12 cellular contexts compared by ENCODE assay signal in the genomic region with DNA sequence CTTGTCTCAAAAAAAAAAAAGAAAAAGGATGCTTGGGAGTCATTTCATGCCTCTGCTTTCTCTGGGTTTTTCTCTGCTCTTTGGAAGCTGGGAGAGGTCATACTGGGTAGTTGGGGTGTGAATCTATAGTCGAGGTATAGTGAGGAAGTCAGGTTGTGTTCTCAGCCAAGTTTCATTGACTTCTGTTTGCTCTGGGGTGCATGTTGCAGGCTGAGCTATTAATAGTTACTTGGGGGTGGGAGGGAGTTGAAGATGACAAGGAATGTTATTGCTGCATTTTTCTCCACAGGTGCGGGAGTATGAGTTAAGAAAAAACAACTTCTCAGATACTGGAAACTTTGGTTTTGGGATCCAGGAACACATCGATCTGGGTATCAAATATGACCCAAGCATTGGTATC. TPM values are rescaled to one million over a fixed set of nuclear protein-coding genes. Genes with fewer than 3 reads are reported as not detected.
DNase-seq lines count a peak whose midpoint lies in the region; ATAC-seq and TF ChIP-seq lines count a peak whose summit lies in the region.
"Had no signal": no experiment of that assay in that cellular context is flagged by ENCODE, and none has a peak within 500 bp of the region (broad histone marks: within the 10 kb centered on the region; RNA-seq: fewer than 3 reads in every experiment).

No MANE protein-coding gene starts in this region.

- H3K27ac ChIP-seq in A673 (ENCODE audit: low read depth, low read length, poor library complexity, severe bottlenecking) (no peak overlapping the region), heart right ventricle (no peak overlapping the region)
- H3K27ac ChIP-seq: left lung, prostate gland, SJCRH30 had no signal

- BruUV-seq in A673 (replicated peaks; lab: Mats Ljungman, UMichigan), result no TSS peak

- H3K27me3 Mint-ChIP-seq in activated CD4-positive, alpha-beta memory T cell treated with anti-CD3 and anti-CD28 coated beads, Interleukin-2, amount 10 ng/mL, durations not matched to agents 7 days and 5 days, result no peaks in the 10 kb centered on the region
- H3K27me3 Mint-ChIP-seq in immature natural killer cell (ENCODE audit: low read depth in 3 of 3), result peaks cover 0 to 5% (median 0%) of the 10 kb centered on the region in 3 donors

- no peak for TF ChIP-seq CTCF in A673 (conservative IDR thresholded peaks at IDR 0.05; ENCODE audit: low read depth, low read length)
- TF ChIP-seq CTCF in heart right ventricle (IDR thresholded peaks at IDR 0.05), result no peak

- H3K27ac Mint-ChIP-seq in activated CD4-positive, alpha-beta memory T cell treated with anti-CD3 and anti-CD28 coated beads, Interleukin-2, amount 10 ng/mL, durations not matched to agents 7 days and 5 days, result peak overlapping the region; percentile 55
- H3K27ac Mint-ChIP-seq in immature natural killer cell, result peak overlapping the region in 4 of 6 donors; percentile 4 to 64 (median 46)

- peaks cover 71% of the 10 kb centered on the region for H3K36me3 Mint-ChIP-seq in activated CD4-positive, alpha-beta memory T cell treated with anti-CD3 and anti-CD28 coated beads, Interleukin-2, amount 10 ng/mL, durations not matched to agents 7 days and 5 days (ENCODE audit: low read depth)
- peaks cover 16 to 53% (median 29%) of the 10 kb centered on the region in 3 donors for H3K36me3 Mint-ChIP-seq in immature natural killer cell

- peaks cover 69% of the 10 kb centered on the region for H3K4me1 Mint-ChIP-seq in activated CD4-positive, alpha-beta memory T cell treated with anti-CD3 and anti-CD28 coated beads, Interleukin-2, amount 10 ng/mL, durations not matched to agents 7 days and 5 days
- H3K4me1 Mint-ChIP-seq in immature natural killer cell, result peaks cover 59 to 70% of the 10 kb centered on the region in 2 donors

- 38 to 45% methylated on average over 3 of the region's 3 CpGs for WGBS in heart right ventricle, 2 donors

- ATAC-seq in GM18498 (IDR thresholded peaks at IDR 0.05; ENCODE audit: unreplicated experiment), result no peak
- ATAC-seq in HG02885 (IDR thresholded peaks at IDR 0.05; ENCODE audit: poor library complexity, unreplicated experiment), result no peak
- no peak for ATAC-seq in heart right ventricle
- ATAC-seq: left lung had no signal

- H3K9me3 ChIP-seq in A673 (ENCODE audit: low read depth, low read length, poor library complexity, severe bottlenecking) (no peaks in the 10 kb centered on the region), heart right ventricle (no peaks in the 10 kb centered on the region)
- H3K9me3 ChIP-seq: left lung, prostate gland, SJCRH30 had no signal

- peak overlapping the region; percentile 94 for H3K4me3 Mint-ChIP-seq in activated CD4-positive, alpha-beta memory T cell treated with anti-CD3 and anti-CD28 coated beads, Interleukin-2, amount 10 ng/mL, durations not matched to agents 7 days and 5 days
- peak overlapping the region in 2 of 5 donors; percentile 3 to 38 for H3K4me3 Mint-ChIP-seq in immature natural killer cell

- H3K9me3 Mint-ChIP-seq in activated CD4-positive, alpha-beta memory T cell treated with anti-CD3 and anti-CD28 coated beads, Interleukin-2, amount 10 ng/mL, durations not matched to agents 7 days and 5 days, result no peaks in the 10 kb centered on the region
- H3K9me3 Mint-ChIP-seq in immature natural killer cell, result no peaks in the 10 kb centered on the region

- peaks cover 69% of the 10 kb centered on the region for H3K36me3 ChIP-seq in A673 (ENCODE audit: insufficient read depth, low read length, poor library complexity, severe bottlenecking)
- H3K36me3 ChIP-seq in heart right ventricle, result peaks cover 0 to 70% (median 55%) of the 10 kb centered on the region in 9 donors

- DNase-seq in A673 (ENCODE audit: low spot score) (no peak), immature natural killer cell (no peak), cerebellum (ENCODE audit: low spot score) (no peak), heart right ventricle (no peak)
- DNase-seq in activated CD4-positive, alpha-beta memory T cell treated with anti-CD3 and anti-CD28 coated beads, Interleukin-2, amount 10 ng/mL, durations not matched to agents 7 days and 5 days, result no peak
- DNase-seq: left lung, NCI-H226, SJCRH30 had no signal

- H3K27me3 ChIP-seq in A673 (replicated peaks; ENCODE audit: insufficient read depth, low read depth, low read length, poor library complexity) (no peaks in the 10 kb centered on the region), heart right ventricle (no peaks in the 10 kb centered on the region)
- H3K27me3 ChIP-seq: left lung, SJCRH30 had no signal

- H3K4me1 ChIP-seq in A673 (ENCODE audit: insufficient read depth, low read length, poor library complexity, severe bottlenecking), result peaks cover 30% of the 10 kb centered on the region
- H3K4me1 ChIP-seq in heart right ventricle, result peaks cover 5 to 67% (median 52%) of the 10 kb centered on the region in 9 donors

- CTCF ChIA-PET in A673 (lab: Charles Lee), result no interaction called here
- CTCF ChIA-PET in activated CD4-positive, alpha-beta memory T cell treated with anti-CD3 and anti-CD28 coated beads, Interleukin-2, amount 10 ng/mL, durations not matched to agents 7 days and 5 days (lab: Charles Lee), result interaction anchor here (2.6 kb wide), 1 partner anchor 51 kb away, joined by 6 read pairs; no protein-coding TSS in a partner anchor

- intact Hi-C loops in A673 (cut with micrococcal nuclease; ENCODE audit: unreplicated experiment) (no loop called here), heart right ventricle (cut with DNase I) (loop anchor here in 5 of 10 donors (5.0 to 10.0 kb wide), 2 partner anchors 48 to 50 kb away; partner anchors contain the start of gene ELOA (in 5 of the 5))

- POLR2A ChIA-PET in A673 (lab: Charles Lee; ENCODE audit: low non-redundant PET), result interaction anchor here (0.6 kb wide), 1 partner anchor 117 kb away, joined by 3 read pairs; no protein-coding TSS in a partner anchor
- POLR2A ChIA-PET in activated CD4-positive, alpha-beta memory T cell treated with anti-CD3 and anti-CD28 coated beads, Interleukin-2, amount 10 ng/mL, durations not matched to agents 7 days and 5 days (lab: Charles Lee), result interaction anchor here (0.7 to 1.4 kb wide), 5 partner anchors 8 to 86 kb away, joined by 3 to 5 read pairs (median 4); no protein-coding TSS in a partner anchor

- H3K4me3 ChIP-seq in A673 (ENCODE audit: low read depth, low read length, poor library complexity, severe bottlenecking), result peak overlapping the region; percentile 92
- peak overlapping the region; percentile 95; the same call in 1 of the 2 replicates for H3K4me3 ChIP-seq in GM08714 (ENCODE audit: low read length)
- no peak overlapping the region for H3K4me3 ChIP-seq in heart right ventricle
- H3K4me3 ChIP-seq: prostate gland, SJCRH30 had no signal

RNA-seq across cellular contexts. Expression of gene RPL11, which starts 2.8 kb away (rescaled TPM):
- total RNA-seq in A673 (2021), result 1,180 and 1,206 TPM in 2 replicates
- 1,000 to 10,000 TPM; 1,074 to 1,084 TPM for total RNA-seq in activated CD4-positive, alpha-beta memory T cell treated with anti-CD3 and anti-CD28 coated beads, Interleukin-2, amount 10 ng/mL, durations not matched to agents 7 days and 5 days
- polyA plus RNA-seq in immature natural killer cell, result 100 to 1,000 TPM; 524 to 763 (median 531) TPM
- total RNA-seq in cerebellum, result 528 TPM
- total RNA-seq in heart right ventricle, result 100 to 1,000 TPM; 577 to 756 (median 612) TPM
- 1,000 to 10,000 TPM; 1,463 to 2,166 TPM for polyA plus RNA-seq in heart right ventricle

RNA-seq across cellular contexts. Expression of gene ELOA, which starts 48.9 kb away (rescaled TPM):
- total RNA-seq in A673 (2021) (66.3 and 69.8 TPM in 2 replicates), cerebellum (18.5 TPM), heart right ventricle (10 to 100 TPM; 28.3 to 39.0 (median 34.3) TPM)
- total RNA-seq in activated CD4-positive, alpha-beta memory T cell treated with anti-CD3 and anti-CD28 coated beads, Interleukin-2, amount 10 ng/mL, durations not matched to agents 7 days and 5 days, result 10 to 100 TPM; 34.1 to 35.2 TPM
- polyA plus RNA-seq in immature natural killer cell (10 to 100 TPM; 16.4 to 30.3 (median 19.1) TPM), heart right ventricle (10 to 100 TPM; 11.2 to 14.9 TPM)

Comparison
In these comparisons a context has a peak if more than half of its experiments do, and no peak if none do; other contexts are left out.
1. H3K4me3 ChIP-seq: peak in A673 (single experiment) and GM08714 (single experiment); none in heart right ventricle (0 of 10).